In genomic region chr4:119025916-119026661, GRCh38 we compare ENCODE assay signal across 8 cellular contexts.
A peak's percentile ranks its signal among the peaks of the same experiment; 100 is the strongest.
DNase-seq lines count a peak whose midpoint lies in the region; TF ChIP-seq lines count a peak whose summit lies in the region.

No MANE protein-coding gene starts in this region.

- DNase-seq in KBM-7 (peak; percentile 44), astrocyte of the spinal cord (ENCODE audit: low read depth, low spot score) (peak; percentile 69), kidney tubule cell (ENCODE audit: low spot score) (peak; percentile 66), suprapubic skin (ENCODE audit: low spot score in 2 of 2) (no peak), NCI-H69 (lab: John Stamatoyannopoulos, UW) (no peak), NCI-H524 (lab: John Stamatoyannopoulos, UW) (no peak), A172 (ENCODE audit: low spot score) (no peak)
- no peak for DNase-seq in activated T-helper 2 cell treated with anti-CD3 and anti-CD28 coated beads, Interferon-gamma antibody, Interleukin-2, Interleukin-4, amounts not matched to agents 10 μg/mL and 5 μg/mL and 100 μg/mL, durations not matched to agents 14 hours and 24 hours and 36 hours (ENCODE audit: low spot score)

- peak overlapping the region; percentile 88 for H3K27ac ChIP-seq in suprapubic skin

- H3K4me3 Mint-ChIP-seq in activated T-helper 2 cell treated with anti-CD3 and anti-CD28 coated beads, Interferon-gamma antibody, Interleukin-2, Interleukin-4, amounts not matched to agents 10 μg/mL and 5 μg/mL and 100 μg/mL, durations not matched to agents 14 hours and 24 hours and 36 hours (ENCODE audit: low read depth) = no peak overlapping the region

- H3K4me1 ChIP-seq in suprapubic skin = peaks cover 27% of the 10 kb centered on the region

- no peaks in the 10 kb centered on the region for H3K9me3 ChIP-seq in suprapubic skin

- TF ChIP-seq CTCF in astrocyte of the spinal cord (IDR thresholded peaks at IDR 0.05; ENCODE audit: low read depth, low read length) (no peak), suprapubic skin (IDR thresholded peaks at IDR 0.05) (no peak)

- H3K4me3 ChIP-seq in astrocyte of the spinal cord (ENCODE audit: low read depth, low read length) (no peak overlapping the region), suprapubic skin (peak overlapping the region; percentile 34)

- H3K27me3 ChIP-seq in suprapubic skin = no peaks in the 10 kb centered on the region

- no peaks in the 10 kb centered on the region for H3K4me1 Mint-ChIP-seq in activated T-helper 2 cell treated with anti-CD3 and anti-CD28 coated beads, Interferon-gamma antibody, Interleukin-2, Interleukin-4, amounts not matched to agents 10 μg/mL and 5 μg/mL and 100 μg/mL, durations not matched to agents 14 hours and 24 hours and 36 hours (ENCODE audit: low read depth)

- H3K27ac Mint-ChIP-seq in activated T-helper 2 cell treated with anti-CD3 and anti-CD28 coated beads, Interferon-gamma antibody, Interleukin-2, Interleukin-4, amounts not matched to agents 10 μg/mL and 5 μg/mL and 100 μg/mL, durations not matched to agents 14 hours and 24 hours and 36 hours = no peak overlapping the region

- peaks cover 4% of the 10 kb centered on the region for H3K36me3 ChIP-seq in suprapubic skin

- peaks cover 6% of the 10 kb centered on the region for H3K27me3 Mint-ChIP-seq in activated T-helper 2 cell treated with anti-CD3 and anti-CD28 coated beads, Interferon-gamma antibody, Interleukin-2, Interleukin-4, amounts not matched to agents 10 μg/mL and 5 μg/mL and 100 μg/mL, durations not matched to agents 14 hours and 24 hours and 36 hours (ENCODE audit: low read depth)

- TF ChIP-seq EP300 in suprapubic skin (IDR thresholded peaks at IDR 0.05) = peak; percentile 83

- no peak for TF ChIP-seq POLR2A in suprapubic skin (IDR thresholded peaks at IDR 0.05)

- H3K36me3 Mint-ChIP-seq in activated T-helper 2 cell treated with anti-CD3 and anti-CD28 coated beads, Interferon-gamma antibody, Interleukin-2, Interleukin-4, amounts not matched to agents 10 μg/mL and 5 μg/mL and 100 μg/mL, durations not matched to agents 14 hours and 24 hours and 36 hours (ENCODE audit: low read depth) = no peaks in the 10 kb centered on the region

- 10% methylated on average over 4 of the region's 4 CpGs for WGBS in suprapubic skin

- H3K9me3 Mint-ChIP-seq in activated T-helper 2 cell treated with anti-CD3 and anti-CD28 coated beads, Interferon-gamma antibody, Interleukin-2, Interleukin-4, amounts not matched to agents 10 μg/mL and 5 μg/mL and 100 μg/mL, durations not matched to agents 14 hours and 24 hours and 36 hours = no peaks in the 10 kb centered on the region

- intact Hi-C loops in activated T-helper 2 cell treated with anti-CD3 and anti-CD28 coated beads, Interferon-gamma antibody, Interleukin-2, Interleukin-4, amounts not matched to agents 10 μg/mL and 5 μg/mL and 100 μg/mL, durations not matched to agents 14 hours and 24 hours and 36 hours (cut with micrococcal nuclease) = no loop called here

- in situ Hi-C loops in KBM-7 (cut with MboI; ENCODE audit: low pct_unique_long_range_greater_than_20kb, low sequenced_read_pairs) (no loop called here), astrocyte of the spinal cord (cut with HindIII; ENCODE audit: low sequenced_read_pairs) (no loop called here)

Comparison
In these comparisons a context has a peak if more than half of its experiments do, and no peak if none do; other contexts are left out.
1. DNase-seq: peak in KBM-7 (single experiment), astrocyte of the spinal cord (single experiment) and kidney tubule cell (single experiment); none in suprapubic skin (0 of 2), NCI-H69 (single experiment), NCI-H524 (0 of 2), activated T-helper 2 cell treated with anti-CD3 and anti-CD28 coated beads, Interferon-gamma antibody, Interleukin-2, Interleukin-4, amounts not matched to agents 10 μg/mL and 5 μg/mL and 100 μg/mL, durations not matched to agents 14 hours and 24 hours and 36 hours (single experiment) and A172 (single experiment).